ENCODE assay signal across 10 cellular contexts in genomic region chr17:58332720-58333395, GRCh38. TPM values are rescaled to one million over a fixed set of nuclear protein-coding genes. Genes with fewer than 3 reads are reported as not detected.
DNase-seq lines count a peak whose midpoint lies in the region; ATAC-seq and TF ChIP-seq lines count a peak whose summit lies in the region.
"Had no signal": no experiment of that assay in that cellular context is flagged by ENCODE, and none has a peak within 500 bp of the region (broad histone marks: within the 10 kb centered on the region; RNA-seq: fewer than 3 reads in every experiment).

No MANE protein-coding gene starts in this region.

- H3K27ac ChIP-seq in SU-DHL-6 (ENCODE audit: low read depth, low read length) (peak overlapping the region; percentile 97), coronary artery (peak overlapping the region in 1 of 2 donors; percentile 80), trophoblast cell (ENCODE audit: low read depth, low read length) (no peak overlapping the region), mammary epithelial cell (ENCODE audit: insufficient read depth, low read depth, low read length) (no peak overlapping the region)
- H3K27ac ChIP-seq: SJSA1 had no signal

- TF ChIP-seq CTCF in GM12865 (IDR thresholded peaks at IDR 0.05; ENCODE audit: insufficient read depth, low read depth, low read length, missing control alignments) (no peak), SU-DHL-6 (IDR thresholded peaks at IDR 0.05; ENCODE audit: insufficient read depth, low read length, poor library complexity, severe bottlenecking) (no peak), coronary artery (IDR thresholded peaks at IDR 0.05) (no peak), mammary epithelial cell (conservative IDR thresholded peaks at IDR 0.05 in 1 of 2, IDR thresholded peaks at IDR 0.05 in 1 of 2; ENCODE audit: extremely low read depth in 1 of 2, insufficient read depth in 1 of 2, low read depth in 1 of 2, low read length in 2 of 2) (no peak)

- no peak overlapping the region for H4K8ac ChIP-seq in trophoblast cell (ENCODE audit: low read depth, low read length)

- intact Hi-C loops in mammary epithelial cell (cut with micrococcal nuclease) = no loop called here

- in situ Hi-C loops in mammary epithelial cell (cut with MboI; ENCODE audit: low sequenced_read_pairs in 2 of 2) = no loop called here

- CTCF ChIA-PET in mammary epithelial cell (lab: Charles Lee; ENCODE audit: low non-redundant PET) = no interaction called here

- H4K91ac ChIP-seq in trophoblast cell (ENCODE audit: low read depth, low read length) = no peak overlapping the region

- H3K79me2 ChIP-seq in SU-DHL-6 (ENCODE audit: insufficient read depth, low read length) (peaks cover 20% of the 10 kb centered on the region), trophoblast cell (ENCODE audit: control insufficient read depth, insufficient read depth, low read length, poor library complexity) (no peaks in the 10 kb centered on the region), mammary epithelial cell (ENCODE audit: insufficient read depth, low read length) (no peaks in the 10 kb centered on the region)

- ATAC-seq in GM19452 (IDR thresholded peaks at IDR 0.05; ENCODE audit: unreplicated experiment) (no peak), HG03095 (IDR thresholded peaks at IDR 0.05; ENCODE audit: unreplicated experiment) (no peak)

- H4K20me1 ChIP-seq in SU-DHL-6 (ENCODE audit: low read depth, low read length) (no peaks in the 10 kb centered on the region), mammary epithelial cell (ENCODE audit: insufficient read depth, low read length) (no peaks in the 10 kb centered on the region)

- dilution Hi-C loops in mammary epithelial cell (cut with HindIII; ENCODE audit: low sequenced_read_pairs) = no loop called here

- no peaks in the 10 kb centered on the region for H3K27me3 ChIP-seq in SU-DHL-6 (ENCODE audit: low read length)
- no peaks in the 10 kb centered on the region for H3K27me3 ChIP-seq in trophoblast cell (ENCODE audit: insufficient read depth, low read length)
- H3K27me3 ChIP-seq in mammary epithelial cell (ENCODE audit: insufficient read depth, low read length) = no peaks in the 10 kb centered on the region

- WGBS in trophoblast cell (ENCODE audit: extremely low coverage, insufficient coverage, insufficient read length) = no CpG with 5 or more reads among the region's 18 CpGs
- 78% methylated on average over 11 of the region's 18 CpGs for WGBS in mammary epithelial cell (ENCODE audit: low coverage, missing lambda C conversion rate)

- no peak overlapping the region for H3K23ac ChIP-seq in trophoblast cell (ENCODE audit: low read length)

- no peak overlapping the region for H2BK120ac ChIP-seq in trophoblast cell (ENCODE audit: insufficient read depth, low read length, poor library complexity)

- H3K14ac ChIP-seq in trophoblast cell (ENCODE audit: low read length) = no peak overlapping the region

- H3K4me3 ChIP-seq in GM12865 (ENCODE audit: low read depth, low read length) (peak overlapping the region; percentile 94), SU-DHL-6 (ENCODE audit: insufficient read depth, low read length, poor library complexity, severe bottlenecking) (peak overlapping the region; percentile 61), coronary artery (peak overlapping the region; percentile 61), trophoblast cell (ENCODE audit: low read depth, low read length) (no peak overlapping the region), mammary epithelial cell (replicated peaks in 1 of 3; ENCODE audit: insufficient read depth in 1 of 3, low read depth in 2 of 3, low read length in 3 of 3) (no peak overlapping the region)
- H3K4me3 ChIP-seq: SJSA1 had no signal

- H3K79me1 ChIP-seq in trophoblast cell (ENCODE audit: low read length) = peaks cover 16% of the 10 kb centered on the region

- BruUV-seq in mammary epithelial cell (replicated peaks; lab: Mats Ljungman, UMichigan) = no TSS peak

- H3K9me2 ChIP-seq in SU-DHL-6 (replicated peaks; ENCODE audit: insufficient read depth, low read length) = no peaks in the 10 kb centered on the region

- no peak overlapping the region for H2AK5ac ChIP-seq in trophoblast cell (ENCODE audit: low read length)

- no peak overlapping the region for H4K12ac ChIP-seq in trophoblast cell (ENCODE audit: low read depth, low read length)

- H2BK12ac ChIP-seq in trophoblast cell (ENCODE audit: low read length) = no peak overlapping the region

- H3K4ac ChIP-seq in trophoblast cell (ENCODE audit: low read depth, low read length) = no peak overlapping the region

- H3K9me3 ChIP-seq in SU-DHL-6 (ENCODE audit: insufficient read depth, low read length) (no peaks in the 10 kb centered on the region), trophoblast cell (ENCODE audit: insufficient read depth, low read depth, low read length) (no peaks in the 10 kb centered on the region), mammary epithelial cell (replicated peaks; ENCODE audit: insufficient read depth, low read length) (no peaks in the 10 kb centered on the region)
- H3K9me3 ChIP-seq: SJSA1 had no signal

- peaks cover 22 to 28% of the 10 kb centered on the region in 2 experiments for H3K4me1 ChIP-seq in trophoblast cell (ENCODE audit: control insufficient read depth in 1 of 2, insufficient read depth in 2 of 2, low read length in 2 of 2)
- H3K4me1 ChIP-seq in mammary epithelial cell (ENCODE audit: insufficient read depth, low read length) = peaks cover 13% of the 10 kb centered on the region

- no peak overlapping the region for H3K18ac ChIP-seq in trophoblast cell (ENCODE audit: low read length)

- H3F3A ChIP-seq in SU-DHL-6 (ENCODE audit: insufficient read depth) = peaks cover 93% of the 10 kb centered on the region

- peak; percentile 85 for DNase-seq in GM12865 (ENCODE audit: low read depth)
- DNase-seq in coronary artery (ENCODE audit: low spot score) = no peak
- DNase-seq in stimulated activated CD4-positive, alpha-beta T cell treated with anti-CD3 and anti-CD28 coated beads, Interleukin-2, amount 100 ng/mL, for 24 hours = peak; percentile 64 to 87
- DNase-seq in trophoblast cell = no peak
- DNase-seq in mammary epithelial cell = no peak

- no peak overlapping the region for H2AFZ ChIP-seq in SU-DHL-6 (ENCODE audit: low read depth, low read length, severe bottlenecking)
- H2AFZ ChIP-seq in trophoblast cell (ENCODE audit: insufficient read depth, low read length, poor library complexity) = no peak overlapping the region
- no peak overlapping the region for H2AFZ ChIP-seq in mammary epithelial cell (ENCODE audit: low read depth, low read length)

- H3K9ac ChIP-seq in SU-DHL-6 (ENCODE audit: low read length) (peak overlapping the region; percentile 100), trophoblast cell (ENCODE audit: low read length) (no peak overlapping the region), mammary epithelial cell (ENCODE audit: insufficient read depth, low read length) (no peak overlapping the region)

- peaks cover 20% of the 10 kb centered on the region for H3K36me3 ChIP-seq in SU-DHL-6 (ENCODE audit: low read length)
- H3K36me3 ChIP-seq in trophoblast cell (ENCODE audit: control insufficient read depth in 1 of 2, insufficient read depth in 2 of 2, low read length in 2 of 2) = no peaks in the 10 kb centered on the region
- no peaks in the 10 kb centered on the region for H3K36me3 ChIP-seq in mammary epithelial cell (ENCODE audit: insufficient read depth, low read length)
- H3K36me3 ChIP-seq: SJSA1 had no signal

- peak overlapping the region; percentile 99 for H3K4me2 ChIP-seq in SU-DHL-6 (ENCODE audit: low read depth, low read length, poor library complexity, severe bottlenecking)
- no peak overlapping the region for H3K4me2 ChIP-seq in trophoblast cell (ENCODE audit: low read length)
- no peak overlapping the region for H3K4me2 ChIP-seq in mammary epithelial cell (ENCODE audit: insufficient read depth, low read depth, low read length)

- H2BK5ac ChIP-seq in trophoblast cell (ENCODE audit: low read depth, low read length, poor library complexity) = no peak overlapping the region

RNA-seq across cellular contexts. Expression of gene TSPOAP1, which starts 4.3 kb away (rescaled TPM):
- 1.1 and 1.3 TPM in 2 replicates for polyA plus RNA-seq in trophoblast cell (2013)
- under 1 TPM; 0.05 to 0.17 TPM for total RNA-seq in mammary epithelial cell
- polyA plus RNA-seq in mammary epithelial cell = not detected
- not detected for polyA minus RNA-seq in mammary epithelial cell
- total RNA-seq: dermis microvascular lymphatic vessel endothelial cell had no signal

RNA-seq across cellular contexts. Expression of gene SUPT4H1, which starts 19.1 kb away (rescaled TPM):
- 63.5 and 64.6 TPM in 2 replicates for polyA plus RNA-seq in trophoblast cell (2013)
- 10 to 100 TPM; 32.3 to 55.3 TPM for total RNA-seq in mammary epithelial cell
- 94.7 TPM for polyA plus RNA-seq in mammary epithelial cell
- 126 TPM for polyA minus RNA-seq in mammary epithelial cell

RNA-seq across cellular contexts. Expression of gene MPO, which starts 52.1 kb away (rescaled TPM):
- not detected in 2 replicates for polyA plus RNA-seq in trophoblast cell (2013)
- not detected for total RNA-seq in mammary epithelial cell
- not detected for polyA plus RNA-seq in mammary epithelial cell
- not detected for polyA minus RNA-seq in mammary epithelial cell
- total RNA-seq: dermis microvascular lymphatic vessel endothelial cell, SJSA1 had no signal

Comparison
In these comparisons a context has a peak if more than half of its experiments do, and no peak if none do; other contexts are left out.
1. DNase-seq: peak in GM12865 (single experiment) and stimulated activated CD4-positive, alpha-beta T cell treated with anti-CD3 and anti-CD28 coated beads, Interleukin-2, amount 100 ng/mL, for 24 hours (2 of 2); none in coronary artery (single experiment), trophoblast cell (0 of 2) and mammary epithelial cell (single experiment).
2. H3K4me3 ChIP-seq: peak in GM12865 (single experiment), SU-DHL-6 (single experiment) and coronary artery (single experiment); none in trophoblast cell (single experiment) and mammary epithelial cell (0 of 3).